In the genomic region with DNA sequence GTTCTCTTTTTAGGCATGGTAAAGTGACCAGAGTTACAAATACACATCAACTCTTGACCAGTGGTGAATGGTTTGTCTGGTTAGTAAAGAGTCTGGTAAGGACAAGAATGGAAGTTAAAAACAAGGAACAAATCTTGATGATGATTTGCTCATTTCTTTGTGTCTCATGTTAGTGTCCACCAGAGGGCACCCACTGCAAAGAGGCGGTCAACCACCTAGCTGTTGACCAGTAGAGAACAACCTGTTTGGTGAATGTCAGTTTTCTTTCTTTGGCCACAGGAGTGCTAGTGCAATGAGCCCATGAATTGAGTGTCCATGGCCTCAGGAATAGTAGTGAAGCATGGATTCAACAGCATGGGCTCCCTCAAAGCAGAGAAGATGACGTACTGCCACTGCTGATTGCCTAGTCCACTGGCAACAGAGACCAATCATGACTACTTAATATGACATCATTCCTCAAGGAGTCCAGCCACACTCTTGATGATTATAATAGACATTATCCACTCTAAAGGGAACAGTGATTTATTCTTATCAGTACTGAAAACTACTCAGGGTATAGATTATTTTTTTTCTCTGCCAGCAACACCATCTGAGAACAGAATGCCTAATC, we compare ENCODE assay signal across 8 cellular contexts. TPM values are rescaled to one million over a fixed set of nuclear protein-coding genes. Genes with fewer than 3 reads are reported as not detected.
DNase-seq lines count a peak whose midpoint lies in the region; ATAC-seq and TF ChIP-seq lines count a peak whose summit lies in the region.

No MANE protein-coding gene starts in this region.

- intact Hi-C loops in heart right ventricle (cut with DNase I): loop anchor here in 5 of 10 donors (5.0 to 10.0 kb wide), 2 partner anchors 1933 to 1935 kb away; no protein-coding TSS in a partner anchor
- intact Hi-C loops in Right ventricle myocardium inferior (cut with DNase I): loop anchor here (5.0 kb wide), 1 partner anchor 1935 kb away; no protein-coding TSS in a partner anchor

- H3K27ac ChIP-seq in heart right ventricle (no peak overlapping the region), tibial nerve (no peak overlapping the region)

- TF ChIP-seq CTCF in heart right ventricle (IDR thresholded peaks at IDR 0.05) (peak; percentile 16 to 72 (median 55)), tibial nerve (IDR thresholded peaks at IDR 0.05) (peak; percentile 56 to 60 (median 57))

- ATAC-seq in heart right ventricle (no peak), Right ventricle myocardium inferior (no peak), HG03378 (IDR thresholded peaks at IDR 0.05; ENCODE audit: unreplicated experiment) (peak; percentile 43)

- no peaks in the 10 kb centered on the region for H3K9me3 ChIP-seq in heart right ventricle
- no peaks in the 10 kb centered on the region for H3K9me3 ChIP-seq in tibial nerve

- no peaks in the 10 kb centered on the region for H3K27me3 ChIP-seq in heart right ventricle
- H3K27me3 ChIP-seq in tibial nerve: no peaks in the 10 kb centered on the region

- DNase-seq in heart right ventricle: peak in 1 of 2 donors; percentile 21
- no peak for DNase-seq in Right ventricle myocardium inferior (ENCODE audit: missing footprints)
- peak; percentile 42 for DNase-seq in T1000 (lab: John Stamatoyannopoulos, UW)
- DNase-seq in iPS-NIHi7 (ENCODE audit: extremely low spot score): peak; percentile 29
- DNase-seq in tibial nerve (ENCODE audit: low spot score in 2 of 2): peak in 1 of 2 donors; percentile 53
- no peak for DNase-seq in GF-D8 (lab: John Stamatoyannopoulos, UW)
- DNase-seq in activated effector memory CD4-positive, alpha-beta T cell treated with Interleukin-2 at 50 U/mL for 16 hours: no peak

- WGBS in heart right ventricle, 2 donors: 49 to 51% methylated on average over 2 of the region's 2 CpGs
- WGBS in tibial nerve, 2 donors: 51 to 53% methylated on average over 2 of the region's 2 CpGs

- H3K4me3 ChIP-seq in heart right ventricle: no peak overlapping the region
- H3K4me3 ChIP-seq in tibial nerve: no peak overlapping the region

- no peaks in the 10 kb centered on the region for H3K4me1 ChIP-seq in heart right ventricle
- H3K4me1 ChIP-seq in tibial nerve: peaks cover 0 to 5% (median 0%) of the 10 kb centered on the region in 4 donors

- H3K36me3 ChIP-seq in heart right ventricle (no peaks in the 10 kb centered on the region), tibial nerve (no peaks in the 10 kb centered on the region)

- TF ChIP-seq EP300 in tibial nerve (IDR thresholded peaks at IDR 0.05): no peak

- no peak for TF ChIP-seq POLR2A in tibial nerve (IDR thresholded peaks at IDR 0.05)

RNA-seq across cellular contexts. Expression of gene CNTN6, which starts 10.7 kb away (rescaled TPM):
- total RNA-seq in heart right ventricle (under 1 TPM in 2 of 10 donors, not detected in 8; 0.11 to 0.22 TPM), Right ventricle myocardium inferior (not detected), tibial nerve (under 1 TPM in 1 of 4 donors, not detected in 3; 0.20 TPM)
- under 1 TPM in 1 of 2 donors, not detected in 1; 0.01 TPM for polyA plus RNA-seq in heart right ventricle

Comparison
In these comparisons a context has a peak if more than half of its experiments do, and no peak if none do; other contexts are left out.
1. DNase-seq: peak in T1000 (single experiment) and iPS-NIHi7 (single experiment); none in Right ventricle myocardium inferior (single experiment), GF-D8 (single experiment) and activated effector memory CD4-positive, alpha-beta T cell treated with Interleukin-2 at 50 U/mL for 16 hours (single experiment).